20 cellular contexts compared by ENCODE assay signal in the genomic region with DNA sequence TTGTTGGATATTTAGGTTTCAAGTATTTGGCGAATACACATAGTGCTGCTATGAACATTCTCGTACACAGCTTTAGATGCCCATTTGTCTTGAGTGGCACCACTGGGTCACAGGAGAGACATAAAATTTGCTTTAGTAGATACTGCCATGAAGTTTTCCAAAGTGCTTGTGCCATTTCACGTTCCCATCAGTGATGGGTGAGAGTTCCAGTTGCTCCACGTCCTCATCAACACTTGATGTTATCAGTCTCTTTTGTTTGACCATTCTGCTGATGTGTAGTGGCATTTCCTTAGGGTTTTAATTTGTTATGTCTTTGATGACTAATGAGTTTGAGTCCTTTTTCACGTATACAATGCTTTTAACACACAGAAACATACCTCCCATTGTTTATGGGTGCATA. TPM values are rescaled to one million over a fixed set of nuclear protein-coding genes. Genes with fewer than 3 reads are reported as not detected.
DNase-seq lines count a peak whose midpoint lies in the region; ATAC-seq, FAIRE-seq and TF ChIP-seq lines count a peak whose summit lies in the region.
"Had no signal": no experiment of that assay in that cellular context is flagged by ENCODE, and none has a peak within 500 bp of the region (broad histone marks: within the 10 kb centered on the region; RNA-seq: fewer than 3 reads in every experiment).

No MANE protein-coding gene starts in this region.

- TF ChIP-seq RAD21 in HCT116 (IDR thresholded peaks at IDR 0.05; ENCODE audit: low read depth) (no peak), H1 (IDR thresholded peaks at IDR 0.05 in 1 of 2, conservative IDR thresholded peaks at IDR 0.05 in 1 of 2; ENCODE audit: low read depth in 2 of 2, low read length in 2 of 2) (no peak)

- no peak overlapping the region for H3K27ac ChIP-seq in HCT116 (ENCODE audit: low read depth, low read length)
- no peak overlapping the region for H3K27ac ChIP-seq in H1 (ENCODE audit: low read depth, low read length)
- no peak overlapping the region for H3K27ac ChIP-seq in testis
- no peak overlapping the region for H3K27ac ChIP-seq in PC-9
- H3K27ac ChIP-seq: BLaER1 treated with 17β-estradiol and CSF1 and Interleukin-3, amounts not matched to agents 10 nM and 100 nM; C4-2B had no signal

- H3K36me3 ChIP-seq in HCT116 (ENCODE audit: control insufficient read depth in 1 of 2, insufficient read depth in 2 of 2, low read length in 2 of 2) (0 out of 4 replicates have a peak, but pooled peaks cover 0 to 10% of the 10 kb centered on the region in 2 experiments), H1 (ENCODE audit: control insufficient read depth in 2 of 4, insufficient read depth in 4 of 4, low read length in 3 of 4) (peaks cover 0 to 26% (median 9%) of the 10 kb centered on the region in 4 experiments; a peak in 5 of 8 replicates), testis (ENCODE audit: low read depth, missing control alignments) (no peaks in the 10 kb centered on the region), PC-9 (ENCODE audit: low read depth) (peaks cover 9% of the 10 kb centered on the region; the same call in 1 of the 2 replicates)

- no peak overlapping the region for H2BK15ac ChIP-seq in H1 (ENCODE audit: low read length)

- H4K8ac ChIP-seq in H1 (ENCODE audit: extremely low read depth, insufficient read depth, low read length) = no peak overlapping the region

- H2BK120ac ChIP-seq in H1 (replicated peaks; ENCODE audit: low read depth, low read length) = no peak overlapping the region

- H3K4me2 ChIP-seq in HCT116 (ENCODE audit: low read length) (no peak overlapping the region), H1 (ENCODE audit: insufficient read depth in 1 of 2, low read depth in 2 of 2, low read length in 2 of 2) (no peak overlapping the region), PC-9 (no peak overlapping the region)
- H3K4me2 ChIP-seq: BLaER1 treated with 17β-estradiol and CSF1 and Interleukin-3, amounts not matched to agents 10 nM and 100 nM had no signal

- no peak for TF ChIP-seq POLR2A in HCT116 (IDR thresholded peaks at IDR 0.05; ENCODE audit: borderline replicate concordance, extremely low read depth, insufficient read depth, insufficient read length)
- no peak for TF ChIP-seq POLR2A in H1 (IDR thresholded peaks at IDR 0.05; ENCODE audit: control extremely low read depth in 1 of 2, low read depth in 2 of 2, low read length in 2 of 2)
- no peak for TF ChIP-seq POLR2A in testis (IDR thresholded peaks at IDR 0.05)

- H3K4ac ChIP-seq in H1 (replicated peaks; ENCODE audit: insufficient read length, low read depth, low read length) = no peak overlapping the region

- H4K5ac ChIP-seq in H1 (ENCODE audit: insufficient read length, low read depth, low read length) = no peak overlapping the region

- WGBS in H1 (ENCODE audit: extremely low coverage in 1 of 2, insufficient coverage in 1 of 2, insufficient read length in 1 of 2, insufficient replicate concordance in 2 of 2, low coverage in 1 of 2, low lambda C conversion rate in 2 of 2, missing lambda C conversion rate in 1 of 2), 2 experiments = 87% methylated on average over 5 of the region's 5 CpGs; no CpG with 5 or more reads in 1 of the 2 experiments
- WGBS in testis, 2 donors = 93 to 96% methylated on average over 5 of the region's 5 CpGs

- no peak overlapping the region for H3K14ac ChIP-seq in H1 (ENCODE audit: insufficient read length)

- H3K79me2 ChIP-seq in HCT116 (ENCODE audit: insufficient read depth, low read length) = no peaks in the 10 kb centered on the region
- no peaks in the 10 kb centered on the region for H3K79me2 ChIP-seq in H1 (ENCODE audit: control insufficient read depth in 1 of 2, insufficient read depth in 2 of 2, low read length in 2 of 2)
- no peaks in the 10 kb centered on the region for H3K79me2 ChIP-seq in PC-9 (ENCODE audit: low read depth)

- no peak overlapping the region for H2AFZ ChIP-seq in HCT116 (ENCODE audit: low read depth, low read length, poor library complexity, severe bottlenecking)
- H2AFZ ChIP-seq in H1 (ENCODE audit: low read length) = no peak overlapping the region
- H2AFZ ChIP-seq in PC-9 = no peak overlapping the region

- H2BK5ac ChIP-seq in H1 (ENCODE audit: low read depth, low read length) = no peak overlapping the region

- no peak overlapping the region for H3K4me3 ChIP-seq in HCT116 (replicated peaks in 1 of 2; ENCODE audit: low read depth in 1 of 2, low read length in 2 of 2)
- H3K4me3 ChIP-seq in H1 (ENCODE audit: extremely low read depth in 1 of 4, insufficient read depth in 2 of 4, low read depth in 3 of 4, low read length in 4 of 4) = no peak overlapping the region
- H3K4me3 ChIP-seq in testis = no peak overlapping the region
- H3K4me3 ChIP-seq in PC-9 = no peak overlapping the region
- H3K4me3 ChIP-seq: BLaER1 treated with 17β-estradiol and CSF1 and Interleukin-3, amounts not matched to agents 10 nM and 100 nM had no signal

- CTCF ChIA-PET in HCT116 (lab: Charles Lee) (no interaction called here), H1 (lab: Charles Lee; ENCODE audit: partially characterized antibody) (interaction anchor here (1.2 kb wide), 1 partner anchor 16 kb away, joined by 4 read pairs; no protein-coding TSS in a partner anchor), PC-9 (lab: Charles Lee) (no interaction called here)

- H4K91ac ChIP-seq in H1 (replicated peaks; ENCODE audit: insufficient read length, low read length) = no peak overlapping the region

- no peaks in the 10 kb centered on the region for H3K27me3 ChIP-seq in HCT116 (ENCODE audit: insufficient read depth, low read length)
- no peaks in the 10 kb centered on the region for H3K27me3 ChIP-seq in H1 (replicated peaks in 1 of 4; ENCODE audit: control insufficient read depth in 3 of 4, extremely low read depth in 1 of 4, insufficient read depth in 3 of 4, low read length in 3 of 4)
- no peaks in the 10 kb centered on the region for H3K27me3 ChIP-seq in testis
- no peaks in the 10 kb centered on the region for H3K27me3 ChIP-seq in PC-9 (ENCODE audit: insufficient read depth, low read depth)
- H3K27me3 ChIP-seq: BLaER1 treated with 17β-estradiol and CSF1 and Interleukin-3, amounts not matched to agents 10 nM and 100 nM had no signal

- H3K18ac ChIP-seq in H1 (ENCODE audit: extremely low read depth, low read length) = no peak overlapping the region

- H3K56ac ChIP-seq in H1 (replicated peaks; ENCODE audit: insufficient read length, low read depth, low read length) = no peak overlapping the region

- no peak overlapping the region for H3K23ac ChIP-seq in H1 (ENCODE audit: insufficient read length)

- intact Hi-C loops in HCT116 (cut with micrococcal nuclease) = no loop called here
- intact Hi-C loops in testis (cut with DNase I; ENCODE audit: low total_unique reads) = no loop called here
- intact Hi-C loops in PC-9 (cut with micrococcal nuclease; ENCODE audit: unreplicated experiment) = no loop called here

- no peak overlapping the region for H3K9ac ChIP-seq in HCT116 (ENCODE audit: low read length)
- no peak overlapping the region for H3K9ac ChIP-seq in H1 (replicated peaks in 1 of 4; ENCODE audit: extremely low read depth in 1 of 4, low read depth in 3 of 4, low read length in 3 of 4)
- H3K9ac ChIP-seq: BLaER1 treated with 17β-estradiol and CSF1 and Interleukin-3, amounts not matched to agents 10 nM and 100 nM had no signal

- no peak for ATAC-seq in HCT116
- ATAC-seq: CD8-positive, alpha-beta T cell had no signal

- no peak overlapping the region for H2AK5ac ChIP-seq in H1 (ENCODE audit: low read depth, low read length)

- no peak for TF ChIP-seq CTCF in HCT116 (IDR thresholded peaks at IDR 0.05 in 2 of 3, conservative IDR thresholded peaks at IDR 0.05 in 1 of 3; ENCODE audit: borderline replicate concordance in 1 of 3, insufficient read depth in 1 of 3, low read depth in 2 of 3, low read length in 2 of 3)
- no peak for TF ChIP-seq CTCF in H1 (IDR thresholded peaks at IDR 0.05; ENCODE audit: control extremely low read depth in 1 of 3, insufficient read depth in 1 of 3, low read depth in 1 of 3, low read length in 3 of 3)
- no peak for TF ChIP-seq CTCF in testis (IDR thresholded peaks at IDR 0.05)
- no peak for TF ChIP-seq CTCF in PC-9 (conservative IDR thresholded peaks at IDR 0.05)

- H2BK20ac ChIP-seq in H1 (ENCODE audit: low read length) = no peak overlapping the region

- H4K20me1 ChIP-seq in HCT116 (ENCODE audit: insufficient read depth) (no peaks in the 10 kb centered on the region), H1 (replicated peaks in 1 of 2; ENCODE audit: control insufficient read depth in 1 of 2, insufficient read depth in 2 of 2, low read length in 2 of 2) (no peaks in the 10 kb centered on the region), PC-9 (ENCODE audit: insufficient read depth) (no peaks in the 10 kb centered on the region)
- H4K20me1 ChIP-seq: BLaER1 treated with 17β-estradiol and CSF1 and Interleukin-3, amounts not matched to agents 10 nM and 100 nM had no signal

- H3K9me3 ChIP-seq in HCT116 (ENCODE audit: control insufficient read depth in 1 of 2, insufficient read depth in 1 of 2, low read depth in 1 of 2, low read length in 2 of 2) = peaks cover 0 to 5% of the 10 kb centered on the region in 2 experiments; a peak in 1 of 4 replicates
- peaks cover 12 to 14% of the 10 kb centered on the region in 2 experiments for H3K9me3 ChIP-seq in H1 (ENCODE audit: insufficient read depth in 2 of 2, low read depth in 1 of 2, low read length in 1 of 2)
- no peaks in the 10 kb centered on the region for H3K9me3 ChIP-seq in testis
- H3K9me3 ChIP-seq in PC-9 (ENCODE audit: insufficient read depth, low read depth) = 0 out of 2 replicates have a peak, but pooled peaks cover 7% of the 10 kb centered on the region

- no peaks in the 10 kb centered on the region for H3K4me1 ChIP-seq in HCT116 (ENCODE audit: control insufficient read depth in 1 of 2, insufficient read depth in 2 of 2, low read length in 2 of 2)
- H3K4me1 ChIP-seq in H1 (replicated peaks in 1 of 4; ENCODE audit: control insufficient read depth in 3 of 4, insufficient read depth in 4 of 4, low read length in 3 of 4) = no peaks in the 10 kb centered on the region
- H3K4me1 ChIP-seq in testis = no peaks in the 10 kb centered on the region
- H3K4me1 ChIP-seq in PC-9 (replicated peaks; ENCODE audit: insufficient read depth) = no peaks in the 10 kb centered on the region

- POLR2A ChIA-PET in HCT116 (lab: Charles Lee) (no interaction called here), H1 (lab: Charles Lee; ENCODE audit: partially characterized antibody) (no interaction called here), PC-9 (lab: Charles Lee; ENCODE audit: unreplicated experiment) (no interaction called here)

- no peak for FAIRE-seq in H1 (lab: Jason Lieb, UNC)
- FAIRE-seq: A204.1, D721Med, G401.6, GM12891, GM19239 had no signal

- DNase-seq in HCT116 (ENCODE audit: low read depth, low spot score) (no peak), H1 (ENCODE audit: low read depth in 1 of 2, low spot score in 2 of 2) (no peak), NCI-H345 treated with DMSO at 0.1 percent for 48 hours (lab: John Stamatoyannopoulos, UW; ENCODE audit: unreplicated experiment) (no peak), testis (no peak), PC-9 (no peak)
- DNase-seq: 8988T; AML-193; Caco-2; Calu3; CD4-positive, alpha-beta T cell; CD8-positive, alpha-beta T cell; DMS79 treated with DMSO at 0.1 percent for 48 hours; GF-D8 had no signal

- H3K9me2 ChIP-seq in HCT116 (ENCODE audit: insufficient read depth) = no peaks in the 10 kb centered on the region
- no peaks in the 10 kb centered on the region for H3K9me2 ChIP-seq in PC-9 (ENCODE audit: insufficient read depth)

- BruUV-seq in HCT116 (replicated peaks; lab: Mats Ljungman, UMichigan) = no TSS peak
- no TSS peak for BruUV-seq in PC-9 (replicated peaks; lab: Mats Ljungman, UMichigan)

- peaks cover 9% of the 10 kb centered on the region; the same call in 1 of the 2 replicates for H3F3A ChIP-seq in PC-9 (ENCODE audit: insufficient read depth, low read depth)

- RAD21 ChIA-PET in HCT116 (lab: Charles Lee; ENCODE audit: low non-redundant PET in 1 of 2, low total read pairs in 2 of 2, uncharacterized antibody in 2 of 2, unreplicated experiment in 2 of 2) = no interaction called here

- no peaks in the 10 kb centered on the region for H3K79me1 ChIP-seq in H1 (ENCODE audit: low read depth, low read length)

- no peak for TF ChIP-seq EP300 in H1 (IDR thresholded peaks at IDR 0.05; ENCODE audit: borderline replicate concordance in 1 of 2, low read depth in 2 of 2, low read length in 2 of 2)

- H2BK12ac ChIP-seq in H1 (ENCODE audit: low read depth, low read length) = no peak overlapping the region

- no peaks in the 10 kb centered on the region for H3K23me2 ChIP-seq in H1 (ENCODE audit: low read depth, low read length)

RNA-seq across cellular contexts. Expression of a gene that starts 11.0 kb away (rescaled TPM):
- total RNA-seq in HCT116 (2021; ENCODE audit: unreplicated experiment) (10.2 TPM), testis (1 to 10 TPM; 5.8 to 7.2 TPM), PC-9 (2021) (8.3 and 12.0 TPM in 2 replicates)
- polyA plus RNA-seq in HCT116 (2012) = 7.3 and 8.6 TPM in 2 replicates
- total RNA-seq in H1 (2021; fragmentation: NEBNext Ultra II Directional; extraction: Animal tissue kit (Norgen Biotek cat#: 25700)) = 10.1 and 10.4 TPM in 2 replicates
- polyA plus RNA-seq in H1 (2011; rRNA removed) (1.5 and 3.8 TPM in 2 replicates), testis (ENCODE audit: insufficient read depth, low read depth, low replicate concordance) (5.1 TPM)
- polyA plus RNA-seq in H1 (2011; cell fraction: cytosol; rRNA removed) = 2.7 TPM
- polyA plus RNA-seq in H1 (2011; cell fraction: nucleus; rRNA removed) = 3.6 TPM
- polyA plus RNA-seq in H1 (2012, experiment 1 of 2) = 13.6 to 16.6 TPM (median 13.9 TPM) in 4 replicates
- polyA plus RNA-seq in H1 (2012, experiment 2 of 2) = 4.9 TPM
- polyA plus RNA-seq in H1 (2013, experiment 1 of 2) = 3.7 TPM
- 3.5 TPM for polyA plus RNA-seq in H1 (2013, experiment 2 of 2)
- 0.17 and 0.66 TPM in 2 replicates for polyA minus RNA-seq in H1 (2011; rRNA and poly(A)+ RNA removed)
- polyA minus RNA-seq in H1 (2011; cell fraction: cytosol; rRNA and poly(A)+ RNA removed) = 4.8 TPM
- 4.1 TPM for polyA minus RNA-seq in H1 (2011; cell fraction: nucleus; rRNA and poly(A)+ RNA removed)

RNA-seq across cellular contexts. Expression of a gene that starts 11.4 kb away (rescaled TPM):
- total RNA-seq in HCT116 (2021; ENCODE audit: unreplicated experiment) (122 TPM), testis (10 to 100 TPM; 69.7 to 73.3 TPM), PC-9 (2021) (109 and 116 TPM in 2 replicates)
- polyA plus RNA-seq in HCT116 (2012) = 95.7 and 113 TPM in 2 replicates
- total RNA-seq in H1 (2021; fragmentation: NEBNext Ultra II Directional; extraction: Animal tissue kit (Norgen Biotek cat#: 25700)) = 97.7 and 113 TPM in 2 replicates
- polyA plus RNA-seq in H1 (2011; rRNA removed) (67.6 and 87.0 TPM in 2 replicates), testis (ENCODE audit: insufficient read depth, low read depth, low replicate concordance) (51.9 TPM)
- polyA plus RNA-seq in H1 (2011; cell fraction: cytosol; rRNA removed) = 85.8 TPM
- polyA plus RNA-seq in H1 (2011; cell fraction: nucleus; rRNA removed) = 170 TPM
- polyA plus RNA-seq in H1 (2012, experiment 1 of 2) = 106 to 137 TPM (median 132 TPM) in 4 replicates
- 85.8 TPM for polyA plus RNA-seq in H1 (2012, experiment 2 of 2)
- 52.5 TPM for polyA plus RNA-seq in H1 (2013, experiment 1 of 2)
- polyA plus RNA-seq in H1 (2013, experiment 2 of 2) = 48.0 TPM
- polyA minus RNA-seq in H1 (2011; rRNA and poly(A)+ RNA removed) = 74.5 and 96.5 TPM in 2 replicates
- polyA minus RNA-seq in H1 (2011; cell fraction: cytosol; rRNA and poly(A)+ RNA removed) = 58.7 TPM
- polyA minus RNA-seq in H1 (2011; cell fraction: nucleus; rRNA and poly(A)+ RNA removed) = 44.9 TPM
